1 cellular context compared by ENCODE assay signal in the genomic region with DNA sequence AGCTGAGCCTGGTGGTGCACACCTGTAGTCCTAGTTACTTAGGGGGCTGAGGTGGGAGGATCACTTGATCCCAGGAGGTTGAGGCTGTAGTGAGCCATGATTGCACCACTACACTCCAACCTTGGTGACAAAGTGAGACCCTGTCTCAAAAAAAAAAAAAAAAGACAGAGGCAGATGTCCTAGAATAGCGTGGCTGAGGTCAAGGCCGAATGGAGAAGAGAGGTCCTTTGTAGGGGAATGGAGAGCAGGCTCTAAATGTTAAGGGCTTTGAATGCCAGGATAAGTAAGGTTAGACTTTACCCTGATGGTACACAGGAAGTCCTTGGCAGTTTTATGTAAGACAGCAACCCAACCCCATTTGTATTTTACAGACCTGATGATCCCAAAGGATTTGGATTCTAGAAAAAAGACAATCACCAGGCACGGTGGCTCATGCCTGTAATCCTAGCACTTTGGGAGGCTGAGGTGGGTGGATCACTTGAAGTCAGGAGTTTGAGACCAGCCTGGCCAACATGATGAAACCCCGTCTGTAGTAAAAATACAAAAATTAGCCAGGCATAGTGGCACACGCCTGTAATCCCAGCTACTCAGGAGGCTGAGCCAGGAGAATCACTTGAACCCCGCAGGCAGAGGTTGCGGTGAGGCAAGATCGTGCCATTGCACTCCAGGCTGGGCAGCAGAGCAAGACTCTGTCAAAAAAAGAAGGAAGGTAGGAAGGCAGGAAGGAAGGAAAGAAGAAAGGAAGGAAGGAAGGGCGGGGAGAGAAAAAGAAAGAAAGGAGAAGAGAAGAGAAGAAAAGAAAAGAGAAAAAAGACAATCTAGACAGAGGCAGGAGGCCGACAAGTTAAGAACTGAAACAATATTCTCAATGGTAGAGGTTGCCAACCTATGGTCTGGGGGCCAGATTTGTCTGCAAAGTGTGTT.
TF ChIP-seq lines count a peak whose summit lies in the region.

No MANE protein-coding gene starts in this region.

TF ChIP-seq in HepG2, 621 proteins besides CTCF, POLR2A, EP300 and RAD21 (continued from another document):
- TF ChIP-seq NR2F6 (IDR thresholded peaks at IDR 0.05) (peak; percentile 69), NR2F6 (CRISPR knock-in tag; IDR thresholded peaks at IDR 0.05) (peak; percentile 59; the same call in 1 of the 2 replicates), RXRB (CRISPR knock-in tag; IDR thresholded peaks at IDR 0.05; ENCODE audit: borderline replicate concordance) (peak; percentile 31; the same call in 1 of the 2 replicates), HMG20A (CRISPR knock-in tag; IDR thresholded peaks at IDR 0.05; ENCODE audit: borderline replicate concordance) (peak; percentile 35; the same call in 1 of the 2 replicates), SETDB1 (CRISPR knock-in tag; IDR thresholded peaks at IDR 0.05; ENCODE audit: borderline replicate concordance) (no peak), CCDC6 (CRISPR knock-in tag; IDR thresholded peaks at IDR 0.05) (no peak), NCOA2 (CRISPR knock-in tag; IDR thresholded peaks at IDR 0.05) (peak; percentile 34; the same call in 1 of the 2 replicates), ZNF564 (CRISPR knock-in tag; IDR thresholded peaks at IDR 0.05) (peak; percentile 93; the same call in 1 of the 2 replicates), ZNF460 (CRISPR knock-in tag; IDR thresholded peaks at IDR 0.05; ENCODE audit: borderline replicate concordance) (0 out of 2 replicates have a peak, but pooled peaks have one; percentile 8), ZNF644 (CRISPR knock-in tag; IDR thresholded peaks at IDR 0.05; ENCODE audit: low read depth) (0 out of 2 replicates have a peak, but pooled peaks have one; percentile 22), NR2F1 (CRISPR knock-in tag; IDR thresholded peaks at IDR 0.05) (0 out of 4 replicates have a peak, but pooled peaks of 1 of the 2 experiments have one; percentile 13), ZBTB3 (CRISPR knock-in tag; IDR thresholded peaks at IDR 0.05; ENCODE audit: borderline replicate concordance, low read depth) (no peak), GTF2F1 (IDR thresholded peaks at IDR 0.05; ENCODE audit: low read length) (no peak), RARA (CRISPR knock-in tag; IDR thresholded peaks at IDR 0.05) (peak; percentile 38), GABPA (IDR thresholded peaks at IDR 0.05; ENCODE audit: low read depth, low read length) (no peak), GABPA (CRISPR knock-in tag; IDR thresholded peaks at IDR 0.05; ENCODE audit: low read depth) (0 out of 2 replicates have a peak, but pooled peaks have one; percentile 24), KMT2A (CRISPR knock-in tag; IDR thresholded peaks at IDR 0.05) (no peak), TGIF2 (CRISPR knock-in tag; IDR thresholded peaks at IDR 0.05) (no peak)
- TF ChIP-seq, protein P1, sequence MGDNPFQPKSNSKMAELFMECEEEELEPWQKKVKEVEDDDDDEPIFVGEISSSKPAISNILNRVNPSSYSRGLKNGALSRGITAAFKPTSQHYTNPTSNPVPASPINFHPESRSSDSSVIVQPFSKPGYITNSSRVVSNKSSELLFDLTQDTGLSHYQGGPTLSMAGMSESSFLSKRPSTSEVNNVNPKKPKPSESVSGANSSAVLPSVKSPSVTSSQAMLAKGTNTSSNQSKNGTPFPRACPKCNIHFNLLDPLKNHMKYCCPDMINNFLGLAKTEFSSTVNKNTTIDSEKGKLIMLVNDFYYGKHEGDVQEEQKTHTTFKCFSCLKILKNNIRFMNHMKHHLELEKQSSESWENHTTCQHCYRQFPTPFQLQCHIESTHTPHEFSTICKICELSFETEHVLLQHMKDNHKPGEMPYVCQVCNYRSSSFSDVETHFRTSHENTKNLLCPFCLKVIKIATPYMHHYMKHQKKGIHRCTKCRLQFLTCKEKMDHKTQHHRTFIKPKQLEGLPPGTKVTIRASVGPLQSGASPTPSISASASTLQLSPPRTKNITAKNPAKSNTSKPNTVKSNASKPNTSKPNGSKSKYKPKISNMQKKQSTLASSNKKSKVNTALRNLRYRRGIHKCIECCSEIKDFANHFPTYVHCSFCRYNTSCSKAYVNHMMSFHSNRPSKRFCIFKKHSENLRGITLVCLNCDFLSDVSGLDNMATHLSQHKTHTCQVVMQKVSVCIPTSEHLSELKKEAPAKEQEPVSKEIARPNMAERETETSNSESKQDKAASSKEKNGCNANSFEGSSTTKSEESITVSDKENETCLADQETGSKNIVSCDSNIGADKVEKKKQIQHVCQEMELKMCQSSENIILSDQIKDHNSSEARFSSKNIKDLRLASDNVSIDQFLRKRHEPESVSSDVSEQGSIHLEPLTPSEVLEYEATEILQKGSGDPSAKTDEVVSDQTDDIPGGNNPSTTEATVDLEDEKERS (CRISPR knock-in tag; IDR thresholded peaks at IDR 0.05): 0 out of 2 replicates have a peak, but pooled peaks have one; percentile 8
- TF ChIP-seq, protein P2, sequence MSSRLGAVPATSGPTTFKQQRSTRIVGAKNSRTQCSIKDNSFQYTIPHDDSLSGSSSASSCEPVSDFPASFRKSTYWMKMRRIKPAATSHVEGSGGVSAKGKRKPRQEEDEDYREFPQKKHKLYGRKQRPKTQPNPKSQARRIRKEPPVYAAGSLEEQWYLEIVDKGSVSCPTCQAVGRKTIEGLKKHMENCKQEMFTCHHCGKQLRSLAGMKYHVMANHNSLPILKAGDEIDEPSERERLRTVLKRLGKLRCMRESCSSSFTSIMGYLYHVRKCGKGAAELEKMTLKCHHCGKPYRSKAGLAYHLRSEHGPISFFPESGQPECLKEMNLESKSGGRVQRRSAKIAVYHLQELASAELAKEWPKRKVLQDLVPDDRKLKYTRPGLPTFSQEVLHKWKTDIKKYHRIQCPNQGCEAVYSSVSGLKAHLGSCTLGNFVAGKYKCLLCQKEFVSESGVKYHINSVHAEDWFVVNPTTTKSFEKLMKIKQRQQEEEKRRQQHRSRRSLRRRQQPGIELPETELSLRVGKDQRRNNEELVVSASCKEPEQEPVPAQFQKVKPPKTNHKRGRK (CRISPR knock-in tag; IDR thresholded peaks at IDR 0.05): peak; percentile 88
- TF ChIP-seq, protein P3, sequence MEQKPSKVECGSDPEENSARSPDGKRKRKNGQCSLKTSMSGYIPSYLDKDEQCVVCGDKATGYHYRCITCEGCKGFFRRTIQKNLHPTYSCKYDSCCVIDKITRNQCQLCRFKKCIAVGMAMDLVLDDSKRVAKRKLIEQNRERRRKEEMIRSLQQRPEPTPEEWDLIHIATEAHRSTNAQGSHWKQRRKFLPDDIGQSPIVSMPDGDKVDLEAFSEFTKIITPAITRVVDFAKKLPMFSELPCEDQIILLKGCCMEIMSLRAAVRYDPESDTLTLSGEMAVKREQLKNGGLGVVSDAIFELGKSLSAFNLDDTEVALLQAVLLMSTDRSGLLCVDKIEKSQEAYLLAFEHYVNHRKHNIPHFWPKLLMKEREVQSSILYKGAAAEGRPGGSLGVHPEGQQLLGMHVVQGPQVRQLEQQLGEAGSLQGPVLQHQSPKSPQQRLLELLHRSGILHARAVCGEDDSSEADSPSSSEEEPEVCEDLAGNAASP (CRISPR knock-in tag; IDR thresholded peaks at IDR 0.05; ENCODE audit: borderline replicate concordance): peak; percentile 61; the same call in 1 of the 2 replicates
- TF ChIP-seq, protein P4, sequence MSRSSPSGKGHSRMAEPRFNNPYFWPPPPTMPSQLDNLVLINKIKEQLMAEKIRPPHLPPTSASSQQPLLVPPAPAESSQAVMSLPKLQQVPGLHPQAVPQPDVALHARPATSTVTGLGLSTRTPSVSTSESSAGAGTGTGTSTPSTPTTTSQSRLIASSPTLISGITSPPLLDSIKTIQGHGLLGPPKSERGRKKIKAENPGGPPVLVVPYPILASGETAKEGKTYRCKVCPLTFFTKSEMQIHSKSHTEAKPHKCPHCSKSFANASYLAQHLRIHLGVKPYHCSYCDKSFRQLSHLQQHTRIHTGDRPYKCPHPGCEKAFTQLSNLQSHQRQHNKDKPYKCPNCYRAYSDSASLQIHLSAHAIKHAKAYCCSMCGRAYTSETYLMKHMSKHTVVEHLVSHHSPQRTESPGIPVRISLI (CRISPR knock-in tag; IDR thresholded peaks at IDR 0.05; ENCODE audit: borderline replicate concordance): peak; percentile 78; the same call in 1 of the 2 replicates
